ENCODE assay signal across 11 cellular contexts in the genomic region with DNA sequence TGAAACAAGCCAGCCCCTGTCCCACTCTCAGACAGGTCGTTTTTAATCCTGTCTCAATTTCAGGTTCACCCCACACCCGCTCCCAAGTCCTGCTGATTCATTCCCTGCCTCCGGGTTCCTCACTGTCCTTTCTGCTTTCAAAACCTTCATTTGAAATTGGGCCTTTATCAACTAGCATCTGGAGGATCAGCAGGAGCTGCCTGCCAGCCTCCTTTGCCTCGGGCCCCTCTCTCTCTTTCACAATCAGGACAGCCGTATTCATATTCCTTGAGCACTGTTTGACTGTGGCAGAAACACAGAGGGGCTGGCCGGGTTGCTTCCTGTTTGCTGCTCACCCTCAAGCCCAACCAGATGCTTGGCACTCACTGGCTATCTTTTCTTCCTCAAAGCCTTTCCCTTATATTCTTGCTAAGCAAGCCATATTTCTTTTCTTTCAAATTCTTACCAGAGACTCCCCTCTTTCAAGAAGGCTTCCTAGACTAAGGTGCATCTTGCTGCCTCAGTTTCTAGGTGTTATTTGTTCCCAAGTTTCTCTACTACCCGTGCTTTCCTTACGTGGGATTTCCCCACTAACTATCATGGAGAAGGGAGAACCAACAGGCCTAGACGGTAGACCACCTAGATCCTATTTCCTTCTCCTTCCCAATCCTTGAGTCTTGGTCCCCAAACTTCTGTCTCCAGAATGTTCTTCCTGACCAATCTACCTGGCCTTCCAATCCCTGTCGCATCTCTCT. TPM values are rescaled to one million over a fixed set of nuclear protein-coding genes. Genes with fewer than 3 reads are reported as not detected.
DNase-seq lines count a peak whose midpoint lies in the region; ATAC-seq and TF ChIP-seq lines count a peak whose summit lies in the region.
"Had no signal": no experiment of that assay in that cellular context is flagged by ENCODE, and none has a peak within 500 bp of the region (broad histone marks: within the 10 kb centered on the region; RNA-seq: fewer than 3 reads in every experiment).

No MANE protein-coding gene starts in this region.

- H3K4me3 ChIP-seq in OCI-LY3 (ENCODE audit: low read length) (peak overlapping the region; percentile 57), endodermal cell (ENCODE audit: low read length) (no peak overlapping the region), trophoblast cell (ENCODE audit: low read depth, low read length) (no peak overlapping the region)
- H3K4me3 ChIP-seq: body of pancreas, Peyer's patch had no signal

- no peak overlapping the region for H3K23ac ChIP-seq in trophoblast cell (ENCODE audit: low read length)

- peak overlapping the region; percentile 91 for H3K4me2 ChIP-seq in OCI-LY3 (ENCODE audit: low read length)
- H3K4me2 ChIP-seq in trophoblast cell (ENCODE audit: low read length): peak overlapping the region; percentile 6

- peaks cover 44% of the 10 kb centered on the region for H3K4me1 Mint-ChIP-seq in endodermal cell

- ATAC-seq in HG02571 (IDR thresholded peaks at IDR 0.05; ENCODE audit: unreplicated experiment) (no peak), HG03280 (IDR thresholded peaks at IDR 0.05; ENCODE audit: unreplicated experiment) (no peak), HG02678 (IDR thresholded peaks at IDR 0.05; ENCODE audit: unreplicated experiment) (no peak)
- ATAC-seq: body of pancreas had no signal

- peak overlapping the region; percentile 57 for H3K18ac ChIP-seq in trophoblast cell (ENCODE audit: low read length)

- H3K4ac ChIP-seq in trophoblast cell (ENCODE audit: low read depth, low read length): peak overlapping the region; percentile 97

- H4K20me1 ChIP-seq in OCI-LY3 (ENCODE audit: insufficient read depth, low read length): no peaks in the 10 kb centered on the region

- H2BK12ac ChIP-seq in trophoblast cell (ENCODE audit: low read length): peak overlapping the region; percentile 98

- peak overlapping the region; percentile 96 for H3K9ac ChIP-seq in OCI-LY3 (ENCODE audit: low read length)
- no peak overlapping the region for H3K9ac ChIP-seq in endodermal cell (ENCODE audit: extremely low read depth, low read length, poor library complexity, severe bottlenecking)
- no peak overlapping the region for H3K9ac ChIP-seq in trophoblast cell (ENCODE audit: low read length)

- DNase-seq in GM04504 (ENCODE audit: low read depth) (peak; percentile 77), endodermal cell (no peak), trophoblast cell (peak; percentile 72 to 77), SHP77 treated with DMSO at 0.1 percent for 48 hours (lab: John Stamatoyannopoulos, UW) (no peak)
- DNase-seq: Peyer's patch had no signal

- no peak overlapping the region for H3K4me3 Mint-ChIP-seq in endodermal cell

- peaks cover 64% of the 10 kb centered on the region for H3K4me1 ChIP-seq in OCI-LY3 (ENCODE audit: low read length)
- H3K4me1 ChIP-seq in endodermal cell (ENCODE audit: control insufficient read depth, insufficient read depth, low read length): peaks cover 27% of the 10 kb centered on the region
- peaks cover 42 to 43% of the 10 kb centered on the region in 2 experiments for H3K4me1 ChIP-seq in trophoblast cell (ENCODE audit: control insufficient read depth in 1 of 2, insufficient read depth in 2 of 2, low read length in 2 of 2)

- H3K9me3 ChIP-seq in OCI-LY3 (ENCODE audit: insufficient read depth, low read length) (no peaks in the 10 kb centered on the region), endodermal cell (ENCODE audit: control insufficient read depth, low read length) (no peaks in the 10 kb centered on the region), trophoblast cell (ENCODE audit: insufficient read depth, low read depth, low read length) (no peaks in the 10 kb centered on the region)
- H3K9me3 ChIP-seq: body of pancreas, Peyer's patch had no signal

- H3K27ac ChIP-seq in OCI-LY3 (ENCODE audit: low read length): peak overlapping the region; percentile 96
- peak overlapping the region; percentile 3 for H3K27ac ChIP-seq in endodermal cell (ENCODE audit: low read depth, low read length)
- peak overlapping the region; percentile 78 for H3K27ac ChIP-seq in trophoblast cell (ENCODE audit: low read depth, low read length)
- H3K27ac ChIP-seq: body of pancreas, Peyer's patch had no signal

- TF ChIP-seq CTCF in OCI-LY3 (IDR thresholded peaks at IDR 0.05; ENCODE audit: low read depth, low read length) (no peak), endodermal cell (conservative IDR thresholded peaks at IDR 0.05) (no peak)

- H3K36me3 ChIP-seq in OCI-LY3 (replicated peaks; ENCODE audit: low read depth, low read length): peaks cover 16% of the 10 kb centered on the region
- H3K36me3 ChIP-seq in endodermal cell (ENCODE audit: control insufficient read depth, insufficient read depth, low read length): peaks cover under 1% of the 10 kb centered on the region
- peaks cover 4 to 7% of the 10 kb centered on the region in 2 experiments for H3K36me3 ChIP-seq in trophoblast cell (ENCODE audit: control insufficient read depth in 1 of 2, insufficient read depth in 2 of 2, low read length in 2 of 2)
- H3K36me3 ChIP-seq: Peyer's patch had no signal

- H3K27me3 ChIP-seq in OCI-LY3 (ENCODE audit: low read depth, low read length): no peaks in the 10 kb centered on the region
- peaks cover 9% of the 10 kb centered on the region for H3K27me3 ChIP-seq in endodermal cell (ENCODE audit: control insufficient read depth, insufficient read depth, low read length, poor library complexity, severe bottlenecking)
- H3K27me3 ChIP-seq in trophoblast cell (ENCODE audit: insufficient read depth, low read length): no peaks in the 10 kb centered on the region
- H3K27me3 ChIP-seq: body of pancreas had no signal

- H4K12ac ChIP-seq in trophoblast cell (ENCODE audit: low read depth, low read length): no peak overlapping the region

- peak overlapping the region; percentile 83 for H2AK5ac ChIP-seq in trophoblast cell (ENCODE audit: low read length)

- H2AFZ ChIP-seq in OCI-LY3 (ENCODE audit: low read depth, low read length) (no peak overlapping the region), trophoblast cell (ENCODE audit: insufficient read depth, low read length, poor library complexity) (no peak overlapping the region)

- H3K36me3 Mint-ChIP-seq in endodermal cell (ENCODE audit: low read depth): peaks cover 3% of the 10 kb centered on the region

- peak overlapping the region; percentile 86 for H2BK5ac ChIP-seq in trophoblast cell (ENCODE audit: low read depth, low read length, poor library complexity)

- H4K91ac ChIP-seq in trophoblast cell (ENCODE audit: low read depth, low read length): peak overlapping the region; percentile 99

- peaks cover 64% of the 10 kb centered on the region for H3K79me1 ChIP-seq in trophoblast cell (ENCODE audit: low read length)

- H3K27me3 Mint-ChIP-seq in endodermal cell (ENCODE audit: insufficient read depth): peaks cover 5% of the 10 kb centered on the region

- no peaks in the 10 kb centered on the region for H3K9me3 Mint-ChIP-seq in endodermal cell

- 61 to 67% methylated on average over 9 to 10 of the region's 10 CpGs for WGBS in endodermal cell (ENCODE audit: insufficient coverage in 1 of 2, insufficient read length in 1 of 2), 2 experiments
- no CpG with 5 or more reads among the region's 10 CpGs for WGBS in trophoblast cell (ENCODE audit: extremely low coverage, insufficient coverage, insufficient read length)

- H2BK120ac ChIP-seq in trophoblast cell (ENCODE audit: insufficient read depth, low read length, poor library complexity): peak overlapping the region; percentile 98

- H3K79me2 ChIP-seq in OCI-LY3 (ENCODE audit: low read length): peaks cover 35% of the 10 kb centered on the region
- H3K79me2 ChIP-seq in trophoblast cell (ENCODE audit: control insufficient read depth, insufficient read depth, low read length, poor library complexity): peaks cover 25% of the 10 kb centered on the region

- peak overlapping the region; percentile 93 for H3K14ac ChIP-seq in trophoblast cell (ENCODE audit: low read length)

- peak overlapping the region; percentile 69 for H3K27ac Mint-ChIP-seq in endodermal cell

- peak overlapping the region; percentile 86 for H4K8ac ChIP-seq in trophoblast cell (ENCODE audit: low read depth, low read length)

RNA-seq across cellular contexts. Expression of gene GALNT6, which starts 3.0 kb away (rescaled TPM):
- total RNA-seq in endodermal cell: 10 to 100 TPM; 13.9 to 19.1 TPM
- 2.7 TPM for polyA plus RNA-seq in endodermal cell (2013, experiment 1 of 2)
- polyA plus RNA-seq in endodermal cell (2013, experiment 2 of 2): 2.1 TPM
- polyA plus RNA-seq in trophoblast cell (2013): 65.5 and 68.0 TPM in 2 replicates

RNA-seq across cellular contexts. Expression of gene SLC4A8, which starts 36.4 kb away (rescaled TPM):
- 10 to 100 TPM; 25.8 to 26.4 TPM for total RNA-seq in endodermal cell
- polyA plus RNA-seq in endodermal cell (2013, experiment 1 of 2): 22.8 TPM
- 19.0 TPM for polyA plus RNA-seq in endodermal cell (2013, experiment 2 of 2)
- polyA plus RNA-seq in trophoblast cell (2013): 46.9 and 48.0 TPM in 2 replicates

RNA-seq across cellular contexts. Expression of gene CELA1, which starts 41.8 kb away (rescaled TPM):
- total RNA-seq in endodermal cell: not detected
- polyA plus RNA-seq in endodermal cell (2013, experiment 1 of 2): not detected
- polyA plus RNA-seq in endodermal cell (2013, experiment 2 of 2): not detected
- not detected in 2 replicates for polyA plus RNA-seq in trophoblast cell (2013)
- total RNA-seq: body of pancreas, Peyer's patch, urinary bladder had no signal
- polyA plus RNA-seq: urinary bladder had no signal

Comparison
In these comparisons a context has a peak if more than half of its experiments do, and no peak if none do; other contexts are left out.
1. DNase-seq: peak in GM04504 (single experiment) and trophoblast cell (2 of 2); none in endodermal cell (single experiment) and SHP77 treated with DMSO at 0.1 percent for 48 hours (single experiment).
2. H3K27ac ChIP-seq: peak in every context shown above with its lines; median percentile 96 in OCI-LY3; 78 in trophoblast cell; 3 in endodermal cell.